ENCODE assay signal across 20 cellular contexts in genomic region chr13:23599083-23599925, GRCh38. TPM values are rescaled to one million over a fixed set of nuclear protein-coding genes. Genes with fewer than 3 reads are reported as not detected.
DNase-seq lines count a peak whose midpoint lies in the region; ATAC-seq and TF ChIP-seq lines count a peak whose summit lies in the region.
"Had no signal": no experiment of that assay in that cellular context is flagged by ENCODE, and none has a peak within 500 bp of the region (broad histone marks: within the 10 kb centered on the region; RNA-seq: fewer than 3 reads in every experiment).

No MANE protein-coding gene starts in this region.

- H3K36me3 ChIP-seq in uterus = no peaks in the 10 kb centered on the region

- no peaks in the 10 kb centered on the region for H3K4me1 ChIP-seq in uterus
- H3K4me1 ChIP-seq: upper lobe of left lung had no signal

- peaks cover 8% of the 10 kb centered on the region for H3K4me1 Mint-ChIP-seq in glutamatergic neuron (ENCODE audit: low read depth, unreplicated experiment)
- H3K4me1 Mint-ChIP-seq in nephron = peaks cover 9% of the 10 kb centered on the region
- H3K4me1 Mint-ChIP-seq: activated naive CD4-positive, alpha-beta T cell treated with anti-CD3 and anti-CD28 coated beads, Interleukin-2, amount 10 ng/mL, durations not matched to agents 7 days and 5 days; memory B cell; stimulated activated effector memory CD8-positive, alpha-beta T cell treated with anti-CD3 and anti-CD28 coated beads, Interleukin-12 subunit alpha, Interleukin-12 subunit beta, amount 100 ng/mL, for 72 hours had no signal

- peaks cover 5% of the 10 kb centered on the region for H3K27me3 Mint-ChIP-seq in glutamatergic neuron (ENCODE audit: unreplicated experiment)
- H3K27me3 Mint-ChIP-seq in nephron (ENCODE audit: low read depth) = no peaks in the 10 kb centered on the region
- H3K27me3 Mint-ChIP-seq: brain had no signal

- ATAC-seq in GM19463 (IDR thresholded peaks at IDR 0.05; ENCODE audit: unreplicated experiment) = no peak
- ATAC-seq: Panc1; stimulated activated effector memory CD8-positive, alpha-beta T cell treated with anti-CD3 and anti-CD28 coated beads, Interleukin-12 subunit alpha, Interleukin-12 subunit beta, amount 100 ng/mL, for 72 hours had no signal

- H3K4me3 ChIP-seq in uterus = no peak overlapping the region
- H3K4me3 ChIP-seq: upper lobe of left lung had no signal

- TF ChIP-seq POLR2A in uterus (IDR thresholded peaks at IDR 0.05) = no peak

- no peak for TF ChIP-seq CTCF in glutamatergic neuron (IDR thresholded peaks at IDR 0.05; ENCODE audit: partially characterized antibody, unreplicated experiment)
- no peak for TF ChIP-seq CTCF in nephron (IDR thresholded peaks at IDR 0.05; ENCODE audit: unreplicated experiment in 3 of 3)
- TF ChIP-seq CTCF in uterus (IDR thresholded peaks at IDR 0.05) = no peak

- H3K9me3 ChIP-seq in uterus = no peaks in the 10 kb centered on the region
- H3K9me3 ChIP-seq: upper lobe of left lung had no signal

- peak; percentile 9 for DNase-seq in EH (ENCODE audit: low read depth)
- peak; percentile 42 for DNase-seq in M059J (ENCODE audit: low read depth)
- no peak for DNase-seq in glutamatergic neuron
- no peak for DNase-seq in DMS153 (lab: John Stamatoyannopoulos, UW)
- no peak for DNase-seq in uterus
- no peak for DNase-seq in stimulated activated CD4-positive, alpha-beta T cell treated with anti-CD3 and anti-CD28 coated beads, Interleukin-1b, Interleukin-23, amount 100 ng/mL, for 48 hours
- DNase-seq: activated CD4-positive, CD25-positive, alpha-beta regulatory T cell treated with anti-CD3 and anti-CD28 coated beads, Interleukin-2, amount 50 U/mL, for 72 hours; activated CD8-positive, alpha-beta memory T cell treated with anti-CD3 and anti-CD28 coated beads, Interleukin-2, amount 50 U/mL, for 48 hours; activated naive CD4-positive, alpha-beta T cell treated with anti-CD3 and anti-CD28 coated beads, Interleukin-2, amount 10 ng/mL, durations not matched to agents 7 days and 5 days; DMS79; NCI-H2029; NCI-H526 treated with DMSO at 0.1 percent for 48 hours; T-helper 1 cell; upper lobe of left lung had no signal

- H3K4me3 Mint-ChIP-seq in glutamatergic neuron (ENCODE audit: unreplicated experiment) (no peak overlapping the region), nephron (no peak overlapping the region)
- H3K4me3 Mint-ChIP-seq: activated naive CD4-positive, alpha-beta T cell treated with anti-CD3 and anti-CD28 coated beads, Interleukin-2, amount 10 ng/mL, durations not matched to agents 7 days and 5 days; brain; memory B cell; stimulated activated effector memory CD8-positive, alpha-beta T cell treated with anti-CD3 and anti-CD28 coated beads, Interleukin-12 subunit alpha, Interleukin-12 subunit beta, amount 100 ng/mL, for 72 hours had no signal

- H3K9me3 Mint-ChIP-seq in glutamatergic neuron (ENCODE audit: unreplicated experiment) = peaks cover 14% of the 10 kb centered on the region
- peaks cover 16% of the 10 kb centered on the region for H3K9me3 Mint-ChIP-seq in nephron
- H3K9me3 Mint-ChIP-seq: activated naive CD4-positive, alpha-beta T cell treated with anti-CD3 and anti-CD28 coated beads, Interleukin-2, amount 10 ng/mL, durations not matched to agents 7 days and 5 days; stimulated activated effector memory CD8-positive, alpha-beta T cell treated with anti-CD3 and anti-CD28 coated beads, Interleukin-12 subunit alpha, Interleukin-12 subunit beta, amount 100 ng/mL, for 72 hours had no signal

- no peaks in the 10 kb centered on the region for H3K27me3 ChIP-seq in uterus
- H3K27me3 ChIP-seq: upper lobe of left lung had no signal

- peak overlapping the region; percentile 7 for H3K27ac Mint-ChIP-seq in glutamatergic neuron (ENCODE audit: unreplicated experiment)
- peak overlapping the region; percentile 53 to 86 (median 85) for H3K27ac Mint-ChIP-seq in nephron
- H3K27ac Mint-ChIP-seq: activated naive CD4-positive, alpha-beta T cell treated with anti-CD3 and anti-CD28 coated beads, Interleukin-2, amount 10 ng/mL, durations not matched to agents 7 days and 5 days; brain; memory B cell; stimulated activated effector memory CD8-positive, alpha-beta T cell treated with anti-CD3 and anti-CD28 coated beads, Interleukin-12 subunit alpha, Interleukin-12 subunit beta, amount 100 ng/mL, for 72 hours had no signal

- intact Hi-C loops in uterus (cut with DNase I; ENCODE audit: low total_unique reads) = no loop called here

- peaks cover 40% of the 10 kb centered on the region for H3K36me3 Mint-ChIP-seq in glutamatergic neuron (ENCODE audit: unreplicated experiment)
- H3K36me3 Mint-ChIP-seq in nephron (ENCODE audit: low read depth) = peaks cover 82% of the 10 kb centered on the region
- H3K36me3 Mint-ChIP-seq: activated naive CD4-positive, alpha-beta T cell treated with anti-CD3 and anti-CD28 coated beads, Interleukin-2, amount 10 ng/mL, durations not matched to agents 7 days and 5 days; stimulated activated effector memory CD8-positive, alpha-beta T cell treated with anti-CD3 and anti-CD28 coated beads, Interleukin-12 subunit alpha, Interleukin-12 subunit beta, amount 100 ng/mL, for 72 hours had no signal

- no peak overlapping the region for H3K27ac ChIP-seq in uterus
- H3K27ac ChIP-seq: upper lobe of left lung had no signal

RNA-seq across cellular contexts. Expression of gene TNFRSF19, which starts 29.1 kb away (rescaled TPM):
- 54.8 and 55.5 TPM in 2 replicates for total RNA-seq in M059J (2014; rRNA removed; shearing (Covaris generic))
- total RNA-seq in glutamatergic neuron (ENCODE audit: unreplicated experiment) (188 TPM), uterus (10 to 100 TPM in 1 of 4 donors, 1 to 10 TPM in 3; 2.0 to 74.2 (median 4.2) TPM)

Comparison
In these comparisons a context has a peak if more than half of its experiments do, and no peak if none do; other contexts are left out.
1. DNase-seq: peak in EH (single experiment) and M059J (single experiment); none in glutamatergic neuron (single experiment), DMS153 (single experiment), uterus (0 of 2) and stimulated activated CD4-positive, alpha-beta T cell treated with anti-CD3 and anti-CD28 coated beads, Interleukin-1b, Interleukin-23, amount 100 ng/mL, for 48 hours (single experiment).